14 cellular contexts compared by ENCODE assay signal in genomic region chr11:111081021-111081511, GRCh38.
DNase-seq lines count a peak whose midpoint lies in the region; TF ChIP-seq lines count a peak whose summit lies in the region.
"Had no signal": no experiment of that assay in that cellular context is flagged by ENCODE, and none has a peak within 500 bp of the region (broad histone marks: within the 10 kb centered on the region; RNA-seq: fewer than 3 reads in every experiment).

No MANE protein-coding gene starts in this region.

- TF ChIP-seq CTCF in HEK293 (tag by site-specific recombination; IDR thresholded peaks at IDR 0.05): no peak
- no peak for TF ChIP-seq CTCF in hepatocyte (IDR thresholded peaks at IDR 0.05; ENCODE audit: poor library complexity)

- H3K9me3 ChIP-seq in HEK293 (ENCODE audit: control insufficient read depth, insufficient read depth, low read depth, low read length): no peaks in the 10 kb centered on the region
- no peaks in the 10 kb centered on the region for H3K9me3 ChIP-seq in hepatocyte (ENCODE audit: low read depth)
- H3K9me3 ChIP-seq in MG63: no peaks in the 10 kb centered on the region
- H3K9me3 ChIP-seq: breast epithelium, right lobe of liver, transverse colon had no signal

- POLR2A ChIA-PET in HEK293 (lab: Yijun Ruan, JAX): no interaction called here

- 74% methylated on average over 3 of the region's 3 CpGs for WGBS in hepatocyte (ENCODE audit: low lambda C conversion rate, missing lambda C conversion rate)

- H3K36me3 ChIP-seq in HEK293 (ENCODE audit: control insufficient read depth in 2 of 2, insufficient read depth in 1 of 2, low read length in 2 of 2) (no peaks in the 10 kb centered on the region), hepatocyte (replicated peaks; ENCODE audit: insufficient read depth, low read depth) (no peaks in the 10 kb centered on the region), MG63 (no peaks in the 10 kb centered on the region)
- H3K36me3 ChIP-seq: breast epithelium, right lobe of liver, transverse colon had no signal

- no peak overlapping the region for H2AFZ ChIP-seq in hepatocyte

- H3K4me1 ChIP-seq in HEK293 (ENCODE audit: control insufficient read depth, insufficient read depth, low read length) (no peaks in the 10 kb centered on the region), hepatocyte (ENCODE audit: insufficient read depth) (no peaks in the 10 kb centered on the region)
- H3K4me1 ChIP-seq: breast epithelium, right lobe of liver had no signal

- no peak overlapping the region for H3K4me2 ChIP-seq in hepatocyte

- CTCF ChIA-PET in HEK293 (lab: Yijun Ruan, JAX): interaction anchor here (0.6 kb wide), 1 partner anchor 218 kb away, joined by 3 read pairs; no protein-coding TSS in a partner anchor

- H4K20me1 ChIP-seq in hepatocyte (ENCODE audit: insufficient read depth, poor library complexity, severe bottlenecking): no peaks in the 10 kb centered on the region

- no peaks in the 10 kb centered on the region for H3K9me2 ChIP-seq in hepatocyte (replicated peaks; ENCODE audit: insufficient read depth)

- H3K4me3 ChIP-seq in HEK293 (ENCODE audit: low read depth, low read length) (no peak overlapping the region), hepatocyte (no peak overlapping the region), MG63 (no peak overlapping the region)
- H3K4me3 ChIP-seq: breast epithelium, right lobe of liver, transverse colon had no signal

- no peak overlapping the region for H3K27ac ChIP-seq in HEK293 (ENCODE audit: extremely low read depth, low read depth, low read length)
- no peak overlapping the region for H3K27ac ChIP-seq in hepatocyte
- H3K27ac ChIP-seq: breast epithelium, right lobe of liver, transverse colon had no signal

- no peaks in the 10 kb centered on the region for H3K79me2 ChIP-seq in hepatocyte

- DNase-seq in NCI-H69 (lab: John Stamatoyannopoulos, UW) (peak; percentile 71), hepatocyte (ENCODE audit: low spot score) (peak; percentile 19), renal cortical epithelial cell (ENCODE audit: low read depth) (peak; percentile 77), NCI-H82 (lab: John Stamatoyannopoulos, UW) (no peak), MG63 (no peak)
- no peak for DNase-seq in activated effector memory CD4-positive, alpha-beta T cell treated with Interleukin-2 at 50 U/mL for 16 hours
- DNase-seq: activated CD4-positive, CD25-positive, alpha-beta regulatory T cell treated with anti-CD3 and anti-CD28 coated beads, Interleukin-2, amount 50 U/mL, for 72 hours; activated naive CD4-positive, alpha-beta T cell treated with anti-CD3 and anti-CD28 coated beads for 36 hours; effector CD8-positive, alpha-beta T cell; right lobe of liver; stimulated activated CD4-positive, alpha-beta T cell treated with anti-CD3 and anti-CD28 coated beads, Interleukin-2, amount 100 ng/mL, for 48 hours; transverse colon had no signal

- H3K27me3 ChIP-seq in hepatocyte (no peaks in the 10 kb centered on the region), MG63 (no peaks in the 10 kb centered on the region)
- H3K27me3 ChIP-seq: breast epithelium, right lobe of liver, transverse colon had no signal

TF ChIP-seq in HEK293, 187 proteins besides CTCF, POLR2A, EP300 and RAD21:
- no peak for TF ChIP-seq KLF7 (tag by site-specific recombination; IDR thresholded peaks at IDR 0.05; ENCODE audit: borderline replicate concordance)
- no peak for TF ChIP-seq ZBTB20 (tag by site-specific recombination; IDR thresholded peaks at IDR 0.05)
- no peak for TF ChIP-seq ZNF645 (tag by site-specific recombination; IDR thresholded peaks at IDR 0.05)
- TF ChIP-seq HOXC10 (CRISPR knock-in tag; IDR thresholded peaks at IDR 0.05): no peak
- TF ChIP-seq INSM2 (tag by site-specific recombination; IDR thresholded peaks at IDR 0.05): no peak
- TF ChIP-seq ZNF843 (tag by site-specific recombination; IDR thresholded peaks at IDR 0.05): 0 out of 2 replicates have a peak, but pooled peaks have one; percentile 11
- TF ChIP-seq ZNF311 (tag by site-specific recombination; IDR thresholded peaks at IDR 0.05; ENCODE audit: borderline replicate concordance): no peak
- TF ChIP-seq ZSCAN16 (tag by site-specific recombination; IDR thresholded peaks at IDR 0.05): no peak
- TF ChIP-seq ZNF529 (tag by site-specific recombination; IDR thresholded peaks at IDR 0.05; ENCODE audit: insufficient replicate concordance): no peak
- TF ChIP-seq KLF17 (tag by site-specific recombination; IDR thresholded peaks at IDR 0.05): no peak
- peak; percentile 61; the same call in 1 of the 2 replicates for TF ChIP-seq ZNF677 (tag by site-specific recombination; IDR thresholded peaks at IDR 0.05)
- TF ChIP-seq ZNF792 (tag by site-specific recombination; IDR thresholded peaks at IDR 0.05): no peak
- TF ChIP-seq HOXD13 (CRISPR knock-in tag; IDR thresholded peaks at IDR 0.05; ENCODE audit: borderline replicate concordance): no peak

Comparison
In these comparisons a context has a peak if more than half of its experiments do, and no peak if none do; other contexts are left out.
1. DNase-seq: peak in NCI-H69 (single experiment), hepatocyte (single experiment) and renal cortical epithelial cell (single experiment); none in NCI-H82 (single experiment), activated effector memory CD4-positive, alpha-beta T cell treated with Interleukin-2 at 50 U/mL for 16 hours (single experiment) and MG63 (single experiment).